12 cellular contexts compared by ENCODE assay signal in the genomic region with DNA sequence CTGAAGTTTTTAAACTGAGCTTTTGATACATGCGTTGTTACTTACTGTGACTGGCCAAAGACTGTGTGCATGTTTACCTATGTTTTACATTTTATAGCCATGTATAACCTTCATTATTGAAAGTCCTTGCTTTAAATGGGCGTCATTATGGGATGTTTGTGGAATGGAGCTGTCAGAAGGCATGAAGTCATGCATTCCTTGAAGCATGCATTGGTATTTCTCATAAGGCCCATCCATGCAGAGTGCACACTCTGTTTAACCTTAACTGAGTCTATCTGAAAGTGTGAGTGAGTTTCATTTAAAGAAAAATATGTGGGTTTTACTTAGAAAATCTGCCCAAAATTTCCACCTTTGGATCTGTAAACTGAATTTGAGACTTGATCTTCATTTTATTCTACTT. TPM values are rescaled to one million over a fixed set of nuclear protein-coding genes. Genes with fewer than 3 reads are reported as not detected.
DNase-seq lines count a peak whose midpoint lies in the region; ATAC-seq and TF ChIP-seq lines count a peak whose summit lies in the region.
"Had no signal": no experiment of that assay in that cellular context is flagged by ENCODE, and none has a peak within 500 bp of the region (broad histone marks: within the 10 kb centered on the region; RNA-seq: fewer than 3 reads in every experiment).

No MANE protein-coding gene starts in this region.

- no peak overlapping the region for H3K27ac ChIP-seq in vagina
- H3K27ac ChIP-seq: 22Rv1 had no signal

- intact Hi-C loops in vagina (cut with DNase I), result no loop called here

- H3K27ac Mint-ChIP-seq in T-helper 1 cell treated with Interleukin-12 subunit alpha and Interleukin-12 subunit beta and Interleukin-4 antibody, amounts not matched to agents 30 μg/mL and 1 μg/mL, for 36 hours, result peak overlapping the region; percentile 58
- peak overlapping the region; percentile 93 for H3K27ac Mint-ChIP-seq in activated naive CD8-positive, alpha-beta T cell treated with anti-CD3 and anti-CD28 coated beads for 36 hours
- peak overlapping the region; percentile 76 to 99 (median 86) for H3K27ac Mint-ChIP-seq in immature natural killer cell
- H3K27ac Mint-ChIP-seq in stimulated activated naive B cell treated with anti-CD40 and anti-IgM and Interleukin-4, amounts not matched to agents 10 μg/mL and 1 μg/mL and 100 μg/mL, for 72 hours, result peak overlapping the region; percentile 9
- H3K27ac Mint-ChIP-seq: naive B cell had no signal

- no peaks in the 10 kb centered on the region for H3K9me3 Mint-ChIP-seq in T-helper 1 cell treated with Interleukin-12 subunit alpha and Interleukin-12 subunit beta and Interleukin-4 antibody, amounts not matched to agents 30 μg/mL and 1 μg/mL, for 36 hours
- peaks cover 4% of the 10 kb centered on the region for H3K9me3 Mint-ChIP-seq in activated naive CD8-positive, alpha-beta T cell treated with anti-CD3 and anti-CD28 coated beads for 36 hours
- H3K9me3 Mint-ChIP-seq in immature natural killer cell, result no peaks in the 10 kb centered on the region
- no peaks in the 10 kb centered on the region for H3K9me3 Mint-ChIP-seq in stimulated activated naive B cell treated with anti-CD40 and anti-IgM and Interleukin-4, amounts not matched to agents 10 μg/mL and 1 μg/mL and 100 μg/mL, for 72 hours
- H3K9me3 Mint-ChIP-seq: naive B cell had no signal

- no peak for TF ChIP-seq CTCF in vagina (IDR thresholded peaks at IDR 0.05)

- no peaks in the 10 kb centered on the region for H3K27me3 ChIP-seq in vagina

- H3K9me3 ChIP-seq in vagina, result no peaks in the 10 kb centered on the region

- TF ChIP-seq POLR2A in vagina (IDR thresholded peaks at IDR 0.05), result no peak

- no peaks in the 10 kb centered on the region for H3K27me3 Mint-ChIP-seq in T-helper 1 cell treated with Interleukin-12 subunit alpha and Interleukin-12 subunit beta and Interleukin-4 antibody, amounts not matched to agents 30 μg/mL and 1 μg/mL, for 36 hours (ENCODE audit: low read depth)
- no peaks in the 10 kb centered on the region for H3K27me3 Mint-ChIP-seq in activated naive CD8-positive, alpha-beta T cell treated with anti-CD3 and anti-CD28 coated beads for 36 hours
- peaks cover 5 to 14% (median 14%) of the 10 kb centered on the region in 3 donors for H3K27me3 Mint-ChIP-seq in immature natural killer cell (ENCODE audit: low read depth in 3 of 3)
- no peaks in the 10 kb centered on the region for H3K27me3 Mint-ChIP-seq in stimulated activated naive B cell treated with anti-CD40 and anti-IgM and Interleukin-4, amounts not matched to agents 10 μg/mL and 1 μg/mL and 100 μg/mL, for 72 hours
- H3K27me3 Mint-ChIP-seq: naive B cell had no signal

- DNase-seq in T-helper 1 cell (no peak), immature natural killer cell (no peak), amygdala (lab: John Stamatoyannopoulos, UW) (no peak), vagina (ENCODE audit: extremely low spot score in 2 of 2) (no peak)
- no peak for DNase-seq in activated naive CD8-positive, alpha-beta T cell treated with anti-CD3 and anti-CD28 coated beads for 36 hours
- DNase-seq in stimulated activated naive B cell treated with anti-CD40 and anti-IgM and Interleukin-4, amounts not matched to agents 10 μg/mL and 1 μg/mL and 100 μg/mL, for 72 hours, result no peak
- DNase-seq: KBM-7, naive B cell, NCI-H524 had no signal

- H3K36me3 Mint-ChIP-seq in T-helper 1 cell treated with Interleukin-12 subunit alpha and Interleukin-12 subunit beta and Interleukin-4 antibody, amounts not matched to agents 30 μg/mL and 1 μg/mL, for 36 hours (ENCODE audit: low read depth), result peaks cover 33% of the 10 kb centered on the region
- peaks cover 37% of the 10 kb centered on the region for H3K36me3 Mint-ChIP-seq in activated naive CD8-positive, alpha-beta T cell treated with anti-CD3 and anti-CD28 coated beads for 36 hours
- peaks cover 3 to 6% (median 4%) of the 10 kb centered on the region in 3 donors for H3K36me3 Mint-ChIP-seq in immature natural killer cell
- peaks cover 34 to 48% of the 10 kb centered on the region in 2 donors for H3K36me3 Mint-ChIP-seq in stimulated activated naive B cell treated with anti-CD40 and anti-IgM and Interleukin-4, amounts not matched to agents 10 μg/mL and 1 μg/mL and 100 μg/mL, for 72 hours

- no peak overlapping the region for H3K4me3 ChIP-seq in vagina

- peak overlapping the region; percentile 25 for H3K4me3 Mint-ChIP-seq in T-helper 1 cell treated with Interleukin-12 subunit alpha and Interleukin-12 subunit beta and Interleukin-4 antibody, amounts not matched to agents 30 μg/mL and 1 μg/mL, for 36 hours
- H3K4me3 Mint-ChIP-seq in activated naive CD8-positive, alpha-beta T cell treated with anti-CD3 and anti-CD28 coated beads for 36 hours, result peak overlapping the region; percentile 47
- H3K4me3 Mint-ChIP-seq in immature natural killer cell, result peak overlapping the region in 2 of 5 donors; percentile 33 to 58
- H3K4me3 Mint-ChIP-seq in stimulated activated naive B cell treated with anti-CD40 and anti-IgM and Interleukin-4, amounts not matched to agents 10 μg/mL and 1 μg/mL and 100 μg/mL, for 72 hours, result no peak overlapping the region
- H3K4me3 Mint-ChIP-seq: naive B cell had no signal

- H3K4me1 ChIP-seq in vagina, result peaks cover 95% of the 10 kb centered on the region

- H3K36me3 ChIP-seq in vagina, result no peaks in the 10 kb centered on the region

- H3K4me1 Mint-ChIP-seq in T-helper 1 cell treated with Interleukin-12 subunit alpha and Interleukin-12 subunit beta and Interleukin-4 antibody, amounts not matched to agents 30 μg/mL and 1 μg/mL, for 36 hours (ENCODE audit: low read depth), result peaks cover 78% of the 10 kb centered on the region
- peaks cover 89% of the 10 kb centered on the region for H3K4me1 Mint-ChIP-seq in activated naive CD8-positive, alpha-beta T cell treated with anti-CD3 and anti-CD28 coated beads for 36 hours
- peaks cover 93 to 100% of the 10 kb centered on the region in 2 donors for H3K4me1 Mint-ChIP-seq in immature natural killer cell
- H3K4me1 Mint-ChIP-seq in stimulated activated naive B cell treated with anti-CD40 and anti-IgM and Interleukin-4, amounts not matched to agents 10 μg/mL and 1 μg/mL and 100 μg/mL, for 72 hours, result peaks cover 43 to 53% of the 10 kb centered on the region in 2 donors

- no peak for ATAC-seq in stimulated activated naive B cell treated with anti-CD40 and anti-IgM and Interleukin-4, amounts not matched to agents 10 μg/mL and 1 μg/mL and 100 μg/mL, for 72 hours (replicated peaks)
- no peak for ATAC-seq in HG03108 (IDR thresholded peaks at IDR 0.05; ENCODE audit: unreplicated experiment)

RNA-seq across cellular contexts. Expression of a gene that starts 51.1 kb away (rescaled TPM):
- 100 to 1,000 TPM; 130 to 132 TPM for total RNA-seq in activated naive CD8-positive, alpha-beta T cell treated with anti-CD3 and anti-CD28 coated beads for 36 hours
- polyA plus RNA-seq in immature natural killer cell, result 100 to 1,000 TPM in 2 of 3 donors, 10 to 100 TPM in 1; 92.3 to 161 (median 124) TPM
- 50.3 TPM for total RNA-seq in vagina

Comparison
In these comparisons a context has a peak if more than half of its experiments do, and no peak if none do; other contexts are left out.
1. H3K27ac Mint-ChIP-seq: peak in every context shown above with its lines; median percentile 93 in activated naive CD8-positive, alpha-beta T cell treated with anti-CD3 and anti-CD28 coated beads for 36 hours; 86 in immature natural killer cell; 58 in T-helper 1 cell treated with Interleukin-12 subunit alpha and Interleukin-12 subunit beta and Interleukin-4 antibody, amounts not matched to agents 30 μg/mL and 1 μg/mL, for 36 hours; 9 in stimulated activated naive B cell treated with anti-CD40 and anti-IgM and Interleukin-4, amounts not matched to agents 10 μg/mL and 1 μg/mL and 100 μg/mL, for 72 hours.
2. H3K4me3 Mint-ChIP-seq: peak in T-helper 1 cell treated with Interleukin-12 subunit alpha and Interleukin-12 subunit beta and Interleukin-4 antibody, amounts not matched to agents 30 μg/mL and 1 μg/mL, for 36 hours (single experiment) and activated naive CD8-positive, alpha-beta T cell treated with anti-CD3 and anti-CD28 coated beads for 36 hours (single experiment); none in stimulated activated naive B cell treated with anti-CD40 and anti-IgM and Interleukin-4, amounts not matched to agents 10 μg/mL and 1 μg/mL and 100 μg/mL, for 72 hours (0 of 2).